Comparison of ENCODE assay signal across 17 cellular contexts in genomic region chr10:115879372-115879771, GRCh38.
DNase-seq lines count a peak whose midpoint lies in the region; ATAC-seq and TF ChIP-seq lines count a peak whose summit lies in the region.
"Had no signal": no experiment of that assay in that cellular context is flagged by ENCODE, and none has a peak within 500 bp of the region (broad histone marks: within the 10 kb centered on the region; RNA-seq: fewer than 3 reads in every experiment).

No MANE protein-coding gene starts in this region.

- TF ChIP-seq CTCF in GM13977 (IDR thresholded peaks at IDR 0.05; ENCODE audit: extremely low read depth, insufficient read depth, missing control alignments): no peak

- in situ Hi-C loops in GM13977 (cut with MboI; ENCODE audit: low pct_unique_long_range_greater_than_20kb, low sequenced_read_pairs, unreplicated experiment): no loop called here

- intact Hi-C loops in sciatic nerve (cut with DNase I): no loop called here

- peak; percentile 78 for ATAC-seq in GM19395 (IDR thresholded peaks at IDR 0.05; ENCODE audit: unreplicated experiment)
- ATAC-seq in HG02642 (IDR thresholded peaks at IDR 0.05; ENCODE audit: poor library complexity, unreplicated experiment): peak; percentile 82
- ATAC-seq in HG03432 (IDR thresholded peaks at IDR 0.05; ENCODE audit: unreplicated experiment): peak; percentile 95
- no peak for ATAC-seq in sciatic nerve
- ATAC-seq: activated T-helper 17 cell treated with anti-CD3 and anti-CD28 coated beads, Interleukin-2, amount 50 U/mL, for 72 hours had no signal

- DNase-seq in GM13977 (ENCODE audit: low spot score) (peak; percentile 13), sciatic nerve (ENCODE audit: low spot score) (no peak), NCI-H1092 treated with DMSO at 0.1 percent for 48 hours (lab: John Stamatoyannopoulos, UW) (no peak), NAMALWA (ENCODE audit: low spot score) (no peak)
- no peak for DNase-seq in activated CD8-positive, alpha-beta memory T cell treated with anti-CD3 and anti-CD28 coated beads, Interleukin-2, amount 50 U/mL, for 48 hours
- DNase-seq: activated CD4-positive, alpha-beta T cell treated with anti-CD3 and anti-CD28 coated beads, Interleukin-2, amount 10 ng/mL, durations not matched to agents 7 days and 5 days; GF-D8; KBM-7; mesenchymal stem cell; NCI-H1694; nucleus accumbens; small intestine; tibial artery had no signal
